In genomic region chr5:62043289-62044274, GRCh38 we compare ENCODE assay signal across 20 cellular contexts.
A peak's percentile ranks its signal among the peaks of the same experiment; 100 is the strongest.
DNase-seq lines count a peak whose midpoint lies in the region; ATAC-seq lines count a peak whose summit lies in the region.
"Had no signal": no experiment of that assay in that cellular context is flagged by ENCODE, and none has a peak within 500 bp of the region (broad histone marks: within the 10 kb centered on the region; RNA-seq: fewer than 3 reads in every experiment).

No MANE protein-coding gene starts in this region.

- peaks cover 5% of the 10 kb centered on the region for H3K27me3 Mint-ChIP-seq in activated CD4-positive, alpha-beta memory T cell treated with anti-CD3 and anti-CD28 coated beads, Interleukin-2, amount 10 ng/mL, durations not matched to agents 7 days and 5 days

- no peaks in the 10 kb centered on the region for H3K4me1 Mint-ChIP-seq in activated CD4-positive, alpha-beta memory T cell treated with anti-CD3 and anti-CD28 coated beads, Interleukin-2, amount 10 ng/mL, durations not matched to agents 7 days and 5 days

- H3K36me3 Mint-ChIP-seq in activated CD4-positive, alpha-beta memory T cell treated with anti-CD3 and anti-CD28 coated beads, Interleukin-2, amount 10 ng/mL, durations not matched to agents 7 days and 5 days (ENCODE audit: low read depth), result no peaks in the 10 kb centered on the region

- POLR2A ChIA-PET in activated CD4-positive, alpha-beta memory T cell treated with anti-CD3 and anti-CD28 coated beads, Interleukin-2, amount 10 ng/mL, durations not matched to agents 7 days and 5 days (lab: Charles Lee), result no interaction called here

- no peak for ATAC-seq in HG02798 (IDR thresholded peaks at IDR 0.05; ENCODE audit: poor library complexity, unreplicated experiment)
- ATAC-seq: upper lobe of right lung had no signal

- CTCF ChIA-PET in activated CD4-positive, alpha-beta memory T cell treated with anti-CD3 and anti-CD28 coated beads, Interleukin-2, amount 10 ng/mL, durations not matched to agents 7 days and 5 days (lab: Charles Lee), result no interaction called here

- H3K9me3 Mint-ChIP-seq in activated CD4-positive, alpha-beta memory T cell treated with anti-CD3 and anti-CD28 coated beads, Interleukin-2, amount 10 ng/mL, durations not matched to agents 7 days and 5 days, result no peaks in the 10 kb centered on the region

- H3K4me3 Mint-ChIP-seq in activated CD4-positive, alpha-beta memory T cell treated with anti-CD3 and anti-CD28 coated beads, Interleukin-2, amount 10 ng/mL, durations not matched to agents 7 days and 5 days, result no peak overlapping the region
- H3K4me3 Mint-ChIP-seq: CD4-positive, alpha-beta T cell had no signal

- peak; percentile 62 for DNase-seq in DMS 273 (lab: John Stamatoyannopoulos, UW; ENCODE audit: unreplicated experiment)
- peak; percentile 52 for DNase-seq in NCI-H1105 (lab: John Stamatoyannopoulos, UW)
- DNase-seq in NCI-H524 treated with DMSO at 0.1 percent for 48 hours (lab: John Stamatoyannopoulos, UW), result peak; percentile 37
- DNase-seq in iPS DF 19.7 (ENCODE audit: low read depth, low spot score), result peak; percentile 72
- DNase-seq in activated CD4-positive, alpha-beta memory T cell treated with anti-CD3 and anti-CD28 coated beads, Interleukin-2, amount 10 ng/mL, durations not matched to agents 7 days and 5 days, result no peak
- DNase-seq in NK-92 (lab: John Stamatoyannopoulos, UW; ENCODE audit: unreplicated experiment), result no peak
- no peak for DNase-seq in T1000 (lab: John Stamatoyannopoulos, UW)
- DNase-seq: activated naive CD4-positive, alpha-beta T cell; activated T-cell treated with anti-CD3 and anti-CD28 coated beads for 4 hours; aorta; CD4-positive, alpha-beta T cell; IMR-90; left ventricle myocardium inferior; MM.1S; NCI-H446; PC-9; stimulated activated CD4-positive, alpha-beta T cell treated with anti-CD3 and anti-CD28 coated beads, Interleukin-1b, Interleukin-23, amount 100 ng/mL, for 48 hours; stomach; upper lobe of right lung had no signal

- no peak overlapping the region for H3K27ac Mint-ChIP-seq in activated CD4-positive, alpha-beta memory T cell treated with anti-CD3 and anti-CD28 coated beads, Interleukin-2, amount 10 ng/mL, durations not matched to agents 7 days and 5 days
- H3K27ac Mint-ChIP-seq: CD4-positive, alpha-beta T cell had no signal

Comparison
In these comparisons a context has a peak if more than half of its experiments do, and no peak if none do; other contexts are left out.
1. DNase-seq: peak in DMS 273 (single experiment), NCI-H1105 (single experiment), NCI-H524 treated with DMSO at 0.1 percent for 48 hours (single experiment) and iPS DF 19.7 (single experiment); none in activated CD4-positive, alpha-beta memory T cell treated with anti-CD3 and anti-CD28 coated beads, Interleukin-2, amount 10 ng/mL, durations not matched to agents 7 days and 5 days (single experiment), NK-92 (single experiment) and T1000 (single experiment).